ENCODE assay signal across 24 cellular contexts in genomic region chr2:184402381-184402780, GRCh38.
"Had no signal": no experiment of that assay in that cellular context is flagged by ENCODE, and none has a peak within 500 bp of the region (broad histone marks: within the 10 kb centered on the region; RNA-seq: fewer than 3 reads in every experiment).

No MANE protein-coding gene starts in this region.

- H3K9me3 ChIP-seq: psoas muscle, thoracic aorta, transverse colon had no signal

- H2AFZ ChIP-seq: parathyroid adenoma had no signal

- H3K36me3 ChIP-seq: heart left ventricle, spleen, stomach, thoracic aorta, transverse colon had no signal

- H3K9ac ChIP-seq: parathyroid adenoma had no signal

- ATAC-seq: heart left ventricle, psoas muscle, sciatic nerve had no signal

- DNase-seq: effector CD4-positive, alpha-beta T cell; endodermal cell; heart left ventricle; hippocampal formation; kidney glomerular epithelial cell; mesendoderm; naive B cell; psoas muscle; retina; spleen; stimulated activated CD4-positive, alpha-beta T cell treated with anti-CD3 and anti-CD28 coated beads, Interleukin-15, amount 100 ng/mL, for 24 hours; stimulated activated CD4-positive, alpha-beta T cell treated with anti-CD3 and anti-CD28 coated beads, Interleukin-2, amount 100 ng/mL, for 24 hours; stimulated activated CD4-positive, alpha-beta T cell treated with anti-CD3 and anti-CD28 coated beads, Interleukin-4, amount 100 ng/mL, for 4 hours; stimulated activated naive CD4-positive, alpha-beta T cell; stomach; substantia nigra; transverse colon had no signal

- H3K4me3 Mint-ChIP-seq: endodermal cell, naive B cell, nephron had no signal

- H3K4me1 ChIP-seq: heart left ventricle, parathyroid adenoma, psoas muscle, spleen, stomach, transverse colon had no signal

- H3K27ac Mint-ChIP-seq: endodermal cell, naive B cell, nephron had no signal

- H3K27ac ChIP-seq: coronary artery, heart left ventricle, parathyroid adenoma, psoas muscle, spleen, stomach, thoracic aorta, transverse colon had no signal

- H3K79me2 ChIP-seq: parathyroid adenoma had no signal

- H3K36me3 Mint-ChIP-seq: naive B cell had no signal

- H3K4me1 Mint-ChIP-seq: endodermal cell, naive B cell, nephron had no signal

- H3K27me3 ChIP-seq: heart left ventricle, spleen, stomach, transverse colon had no signal

- FAIRE-seq: endothelial cell of umbilical vein, islet of Langerhans had no signal

- H3K4me3 ChIP-seq: coronary artery, heart left ventricle, psoas muscle, spleen, stomach, thoracic aorta, transverse colon had no signal
